In genomic region chr20:36153754-36154695, GRCh38 we compare ENCODE assay signal across 9 cellular contexts. TPM values are rescaled to one million over a fixed set of nuclear protein-coding genes. Genes with fewer than 3 reads are reported as not detected.
DNase-seq lines count a peak whose midpoint lies in the region; ATAC-seq, FAIRE-seq and TF ChIP-seq lines count a peak whose summit lies in the region.
"Had no signal": no experiment of that assay in that cellular context is flagged by ENCODE, and none has a peak within 500 bp of the region (broad histone marks: within the 10 kb centered on the region; RNA-seq: fewer than 3 reads in every experiment).

No MANE protein-coding gene starts in this region.

- H3F3A ChIP-seq in PC-3 (ENCODE audit: low read length, unreplicated experiment): no peaks in the 10 kb centered on the region

- ATAC-seq in PC-3 (peak; percentile 91), pancreas (peak; percentile 92 to 94 (median 93)), HG03520 (IDR thresholded peaks at IDR 0.05; ENCODE audit: unreplicated experiment) (no peak)

- no peaks in the 10 kb centered on the region for H3K9me3 ChIP-seq in PC-3 (ENCODE audit: low read length)
- no peaks in the 10 kb centered on the region for H3K9me3 ChIP-seq in left ventricle myocardium inferior (replicated peaks)
- H3K9me3 ChIP-seq in pancreas: no peaks in the 10 kb centered on the region

- H4K20me1 ChIP-seq in PC-3 (ENCODE audit: low read length): no peaks in the 10 kb centered on the region

- POLR2A ChIA-PET in AG04449 (lab: Yijun Ruan, JAX) (no interaction called here), HEK293T (lab: Yijun Ruan, JAX) (no interaction called here), PC-3 (lab: Charles Lee; ENCODE audit: unreplicated experiment) (interaction anchor here (0.7 kb wide), 1 partner anchor 249 kb away, joined by 3 read pairs; no protein-coding TSS in a partner anchor)

- no peak for TF ChIP-seq CTCF in AG04449 (IDR thresholded peaks at IDR 0.05; ENCODE audit: insufficient read depth, low read length, missing control alignments)
- no peak for TF ChIP-seq CTCF in PC-3 (conservative IDR thresholded peaks at IDR 0.05; ENCODE audit: low read depth, low read length)
- TF ChIP-seq CTCF in left ventricle myocardium inferior (IDR thresholded peaks at IDR 0.05; ENCODE audit: borderline replicate concordance): no peak
- no peak for TF ChIP-seq CTCF in pancreas (IDR thresholded peaks at IDR 0.05)

- FAIRE-seq in pancreas (lab: Jason Lieb, UNC): no peak
- FAIRE-seq: GM18507 had no signal

- DNase-seq in AG04449 (ENCODE audit: low read depth, low spot score) (no peak), HEK293T (ENCODE audit: extremely low spot score) (peak; percentile 76), PC-3 (peak; percentile 75), anterior cingulate cortex (lab: John Stamatoyannopoulos, UW) (peak in 56 of 58 donors; percentile 34 to 90 (median 76)), left ventricle myocardium inferior (peak; percentile 93), pancreas (peak; percentile 86 to 94 (median 91)), GM19240 (ENCODE audit: insufficient read length, low spot score) (no peak)

- H3K4me1 ChIP-seq in PC-3 (ENCODE audit: insufficient read depth, low read length): peaks cover 17% of the 10 kb centered on the region
- H3K4me1 ChIP-seq in left ventricle myocardium inferior: peaks cover 62% of the 10 kb centered on the region
- H3K4me1 ChIP-seq in pancreas: peaks cover 0 to 5% (median 0%) of the 10 kb centered on the region in 3 donors

- peak overlapping the region; percentile 93 for H2AFZ ChIP-seq in PC-3 (ENCODE audit: low read length)

- no peaks in the 10 kb centered on the region for H3K9me2 ChIP-seq in PC-3 (replicated peaks; ENCODE audit: low read length)

- H3K4me3 ChIP-seq in AG04449 (ENCODE audit: low read depth, low read length): peak overlapping the region; percentile 78
- peak overlapping the region; percentile 87 for H3K4me3 ChIP-seq in PC-3 (ENCODE audit: low read length)
- H3K4me3 ChIP-seq in left ventricle myocardium inferior: peak overlapping the region; percentile 77
- H3K4me3 ChIP-seq in pancreas: peak overlapping the region in 3 of 4 donors; percentile 27 to 51 (median 48)

- BruUV-seq in PC-3 (replicated peaks; lab: Mats Ljungman, UMichigan): no TSS peak

- H3K27ac ChIP-seq in PC-3 (ENCODE audit: low read length) (no peak overlapping the region), left ventricle myocardium inferior (replicated peaks) (peak overlapping the region; percentile 87), pancreas (peak overlapping the region in 2 of 4 donors; percentile 23 to 33)

- CTCF ChIA-PET in AG04449 (lab: Yijun Ruan, JAX) (interaction anchor here (8.4 to 52.9 kb wide), 2 partner anchors 49 to 161 kb away, joined by 71 to 940 read pairs; no protein-coding TSS in a partner anchor), HEK293T (lab: Yijun Ruan, JAX) (no interaction called here), PC-3 (lab: Charles Lee) (interaction anchor here (0.6 to 0.7 kb wide), 2 partner anchors 161 to 301 kb away, joined by 3 read pairs; no protein-coding TSS in a partner anchor)

- no peaks in the 10 kb centered on the region for H3K36me3 ChIP-seq in PC-3 (ENCODE audit: low read depth, low read length)
- no peaks in the 10 kb centered on the region for H3K36me3 ChIP-seq in left ventricle myocardium inferior
- no peaks in the 10 kb centered on the region for H3K36me3 ChIP-seq in pancreas

- peak overlapping the region; percentile 100 for H3K4me2 ChIP-seq in PC-3 (ENCODE audit: low read length)

- H3K9ac ChIP-seq in PC-3 (ENCODE audit: low read length): peak overlapping the region; percentile 40; the same call in 1 of the 2 replicates

- WGBS in pancreas, 2 donors: 8 to 9% methylated on average over 23 to 43 of the region's 43 CpGs

- H3K79me2 ChIP-seq in PC-3 (ENCODE audit: low read length): peaks cover 7% of the 10 kb centered on the region; the same call in 1 of the 2 replicates

- intact Hi-C loops in PC-3 (cut with micrococcal nuclease) (no loop called here), left ventricle myocardium inferior (cut with micrococcal nuclease) (no loop called here), pancreas (cut with DNase I) (no loop called here)

- H3K27me3 ChIP-seq in PC-3 (ENCODE audit: low read length) (no peaks in the 10 kb centered on the region), left ventricle myocardium inferior (ENCODE audit: low read depth) (no peaks in the 10 kb centered on the region), pancreas (no peaks in the 10 kb centered on the region)

TF ChIP-seq in HEK293T, 16 proteins besides CTCF, POLR2A, EP300 and RAD21:
- TF ChIP-seq CTBP1 (IDR thresholded peaks at IDR 0.05; ENCODE audit: borderline replicate concordance): no peak
- TF ChIP-seq SP1 (IDR thresholded peaks at IDR 0.05): no peak
- no peak for TF ChIP-seq TARDBP (IDR thresholded peaks at IDR 0.05)
- no peak for TF ChIP-seq BHLHE40 (IDR thresholded peaks at IDR 0.05; ENCODE audit: borderline replicate concordance)
- TF ChIP-seq FOXA1 (IDR thresholded peaks at IDR 0.05): no peak

RNA-seq across cellular contexts. Expression of gene EPB41L1, which starts 0.5 kb away (rescaled TPM):
- 48.2 and 53.0 TPM in 2 replicates for total RNA-seq in PC-3 (2014; rRNA removed)
- total RNA-seq in left ventricle myocardium inferior: 14.6 TPM
- total RNA-seq in pancreas: 10 to 100 TPM; 23.4 to 40.5 (median 30.8) TPM
- 10 to 100 TPM; 17.6 to 31.4 TPM for polyA plus RNA-seq in pancreas

Comparison
In these comparisons a context has a peak if more than half of its experiments do, and no peak if none do; other contexts are left out.
1. DNase-seq: peak in HEK293T (single experiment), PC-3 (single experiment), anterior cingulate cortex (56 of 58), left ventricle myocardium inferior (single experiment) and pancreas (6 of 6); none in AG04449 (single experiment) and GM19240 (single experiment).
2. Peak in every context shown above with its lines, with median percentiles within 50 percentile points of each other: H3K4me3 ChIP-seq.